In genomic region chr13:42048625-42049453, GRCh38 we compare ENCODE assay signal across 8 cellular contexts. TPM values are rescaled to one million over a fixed set of nuclear protein-coding genes. Genes with fewer than 3 reads are reported as not detected.
DNase-seq lines count a peak whose midpoint lies in the region; ATAC-seq and TF ChIP-seq lines count a peak whose summit lies in the region.

Gene DGKH (plus strand): TSS chr13:42048648. CDS start chr13:42048774, 126 bp downstream.

- H3K27me3 Mint-ChIP-seq in activated naive CD4-positive, alpha-beta T cell treated with anti-CD3 and anti-CD28 coated beads, Interleukin-2, amount 50 U/mL, for 24 hours = no peaks in the 10 kb centered on the region
- peaks cover 38% of the 10 kb centered on the region for H3K27me3 Mint-ChIP-seq in type B pancreatic cell

- peak; percentile 37 for TF ChIP-seq CTCF in type B pancreatic cell (conservative IDR thresholded peaks at IDR 0.05)

- DNase-seq in DMS153 treated with DMSO at 0.1 percent for 48 hours (lab: John Stamatoyannopoulos, UW; ENCODE audit: unreplicated experiment) (peak; percentile 62), HuH-7 (ENCODE audit: low spot score) (peak; percentile 66), SK-N-DZ (ENCODE audit: low spot score) (peak; percentile 76), glomerular endothelial cell (ENCODE audit: extremely low read depth, low read depth, low spot score) (no peak), nucleus accumbens (lab: John Stamatoyannopoulos, UW) (peak in 54 of 56 donors; percentile 19 to 87 (median 72)), type B pancreatic cell (ENCODE audit: extremely low spot score, unreplicated experiment) (peak; percentile 79)

- H3K4me1 Mint-ChIP-seq in activated naive CD4-positive, alpha-beta T cell treated with anti-CD3 and anti-CD28 coated beads, Interleukin-2, amount 50 U/mL, for 24 hours = peaks cover 15% of the 10 kb centered on the region
- peaks cover 3% of the 10 kb centered on the region for H3K4me1 Mint-ChIP-seq in type B pancreatic cell (ENCODE audit: unreplicated experiment)

- peak; percentile 40 for ATAC-seq in GM21447 (IDR thresholded peaks at IDR 0.05; ENCODE audit: unreplicated experiment)

- peak within 1 kb of the TSS; percentile 87 for H3K4me3 Mint-ChIP-seq in activated naive CD4-positive, alpha-beta T cell treated with anti-CD3 and anti-CD28 coated beads, Interleukin-2, amount 50 U/mL, for 24 hours
- peak within 1 kb of the TSS; percentile 91 for H3K4me3 Mint-ChIP-seq in type B pancreatic cell

- H3K27ac Mint-ChIP-seq in activated naive CD4-positive, alpha-beta T cell treated with anti-CD3 and anti-CD28 coated beads, Interleukin-2, amount 50 U/mL, for 24 hours = peak within 1 kb of the TSS; percentile 59
- peak within 1 kb of the TSS; percentile 77 for H3K27ac Mint-ChIP-seq in type B pancreatic cell

- peaks cover 2% of the 10 kb centered on the region for H3K36me3 Mint-ChIP-seq in activated naive CD4-positive, alpha-beta T cell treated with anti-CD3 and anti-CD28 coated beads, Interleukin-2, amount 50 U/mL, for 24 hours
- H3K36me3 Mint-ChIP-seq in type B pancreatic cell = no peaks in the 10 kb centered on the region

- no peaks in the 10 kb centered on the region for H3K9me3 Mint-ChIP-seq in activated naive CD4-positive, alpha-beta T cell treated with anti-CD3 and anti-CD28 coated beads, Interleukin-2, amount 50 U/mL, for 24 hours
- H3K9me3 Mint-ChIP-seq in type B pancreatic cell = no peaks in the 10 kb centered on the region

RNA-seq across cellular contexts. Expression of gene DGKH, which starts in this region (rescaled TPM):
- polyA plus RNA-seq in SK-N-DZ (2014; cell fraction: cytosol; rRNA removed) = 5.8 and 6.9 TPM in 2 replicates
- polyA plus RNA-seq in SK-N-DZ (2014; cell fraction: nucleus; rRNA removed) = 10.0 and 10.7 TPM in 2 replicates
- 15.7 and 36.3 TPM in 2 replicates for total RNA-seq in glomerular endothelial cell
- total RNA-seq in type B pancreatic cell (ENCODE audit: low replicate concordance) = 4.1 and 9.6 TPM in 2 replicates
